In genomic region chr20:53611449-53611894, GRCh38 we compare ENCODE assay signal across 7 cellular contexts. TPM values are rescaled to one million over a fixed set of nuclear protein-coding genes. Genes with fewer than 3 reads are reported as not detected.
DNase-seq lines count a peak whose midpoint lies in the region; ATAC-seq and TF ChIP-seq lines count a peak whose summit lies in the region.

No MANE protein-coding gene starts in this region.

- peak overlapping the region; percentile 31 to 86 for H3K27ac Mint-ChIP-seq in T-cell
- peak overlapping the region; percentile 37 for H3K27ac Mint-ChIP-seq in stimulated activated naive B cell treated with anti-CD40 and anti-IgM and Interleukin-4, amounts not matched to agents 10 μg/mL and 1 μg/mL and 100 μg/mL, for 72 hours

- H3K4me3 Mint-ChIP-seq in T-cell, result no peak overlapping the region
- H3K4me3 Mint-ChIP-seq in stimulated activated naive B cell treated with anti-CD40 and anti-IgM and Interleukin-4, amounts not matched to agents 10 μg/mL and 1 μg/mL and 100 μg/mL, for 72 hours, result peak overlapping the region in 1 of 2 donors; percentile 59

- POLR2A ChIA-PET in T-cell (lab: Charles Lee), result interaction anchor here (0.5 to 0.7 kb wide), 4 partner anchors 11 to 298 kb away, joined by 3 to 6 read pairs (median 4); no protein-coding TSS in a partner anchor

- H3K27me3 Mint-ChIP-seq in T-cell, result no peaks in the 10 kb centered on the region
- no peaks in the 10 kb centered on the region for H3K27me3 Mint-ChIP-seq in stimulated activated naive B cell treated with anti-CD40 and anti-IgM and Interleukin-4, amounts not matched to agents 10 μg/mL and 1 μg/mL and 100 μg/mL, for 72 hours

- H3K9me3 Mint-ChIP-seq in T-cell, result no peaks in the 10 kb centered on the region
- no peaks in the 10 kb centered on the region for H3K9me3 Mint-ChIP-seq in stimulated activated naive B cell treated with anti-CD40 and anti-IgM and Interleukin-4, amounts not matched to agents 10 μg/mL and 1 μg/mL and 100 μg/mL, for 72 hours

- peaks cover 3% of the 10 kb centered on the region for H3K36me3 Mint-ChIP-seq in T-cell
- no peaks in the 10 kb centered on the region for H3K36me3 Mint-ChIP-seq in stimulated activated naive B cell treated with anti-CD40 and anti-IgM and Interleukin-4, amounts not matched to agents 10 μg/mL and 1 μg/mL and 100 μg/mL, for 72 hours

- H3K4me1 Mint-ChIP-seq in T-cell, result peaks cover 30 to 35% (median 32%) of the 10 kb centered on the region in 3 donors
- H3K4me1 Mint-ChIP-seq in stimulated activated naive B cell treated with anti-CD40 and anti-IgM and Interleukin-4, amounts not matched to agents 10 μg/mL and 1 μg/mL and 100 μg/mL, for 72 hours, result peaks cover 14 to 34% of the 10 kb centered on the region in 2 donors

- peak; percentile 52 for ATAC-seq in HG03196 (IDR thresholded peaks at IDR 0.05; ENCODE audit: unreplicated experiment)
- no peak for ATAC-seq in T-cell (replicated peaks in 1 of 4)
- peak; percentile 78 for ATAC-seq in left ventricle myocardium superior
- peak; percentile 40 to 84 for ATAC-seq in stimulated activated naive B cell treated with anti-CD40 and anti-IgM and Interleukin-4, amounts not matched to agents 10 μg/mL and 1 μg/mL and 100 μg/mL, for 72 hours (replicated peaks)
- no peak for ATAC-seq in HG02973 (IDR thresholded peaks at IDR 0.05; ENCODE audit: unreplicated experiment)

- TF ChIP-seq CTCF in GM10266 (IDR thresholded peaks at IDR 0.05; ENCODE audit: control insufficient read depth, insufficient read depth, low read depth, missing control alignments), result no peak

- intact Hi-C loops in left ventricle myocardium superior (cut with micrococcal nuclease), result no loop called here

- CTCF ChIA-PET in T-cell (lab: Charles Lee), result no interaction called here

- DNase-seq in GM10266 (ENCODE audit: extremely low spot score), result peak; percentile 39
- no peak for DNase-seq in T-cell
- DNase-seq in left ventricle myocardium superior, result no peak
- DNase-seq in stimulated activated naive B cell treated with anti-CD40 and anti-IgM and Interleukin-4, amounts not matched to agents 10 μg/mL and 1 μg/mL and 100 μg/mL, for 72 hours, result no peak
- no peak for DNase-seq in NCI-H1105 treated with DMSO at 0.1 percent for 48 hours (lab: John Stamatoyannopoulos, UW)

RNA-seq across cellular contexts. Expression of gene ZNF217, which starts 17.8 kb away (rescaled TPM):
- total RNA-seq in T-cell, result 10 to 100 TPM; 57.6 to 92.4 (median 87.5) TPM
- 8.0 TPM for total RNA-seq in left ventricle myocardium superior

Comparison
In these comparisons a context has a peak if more than half of its experiments do, and no peak if none do; other contexts are left out.
1. ATAC-seq: peak in HG03196 (single experiment), left ventricle myocardium superior (single experiment) and stimulated activated naive B cell treated with anti-CD40 and anti-IgM and Interleukin-4, amounts not matched to agents 10 μg/mL and 1 μg/mL and 100 μg/mL, for 72 hours (2 of 2); none in T-cell (0 of 4) and HG02973 (single experiment).